33 cellular contexts compared by ENCODE assay signal in the genomic region with DNA sequence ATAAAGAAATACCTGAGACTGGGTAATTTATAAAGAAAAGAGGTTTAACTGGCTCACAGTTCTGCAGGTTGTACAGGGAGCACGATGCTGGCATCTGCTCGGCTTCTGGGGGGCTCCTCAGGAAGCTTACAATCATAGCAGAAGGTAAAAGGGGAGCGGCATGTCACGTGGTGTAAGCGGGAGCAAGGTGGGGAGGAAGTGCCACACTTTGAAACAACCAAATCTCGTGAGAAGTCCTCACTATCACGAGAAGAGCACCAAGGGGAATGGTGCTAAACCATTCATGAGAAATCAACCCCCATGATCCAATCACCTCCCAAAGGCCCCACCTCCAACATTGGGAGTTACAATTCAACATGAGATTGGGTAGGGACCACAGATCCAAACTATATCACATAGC.
"Had no signal": no experiment of that assay in that cellular context is flagged by ENCODE, and none has a peak within 500 bp of the region (broad histone marks: within the 10 kb centered on the region; RNA-seq: fewer than 3 reads in every experiment).

No MANE protein-coding gene starts in this region.

- H3K27ac ChIP-seq: adrenal gland, ascending aorta, body of pancreas, brain microvascular endothelial cell, breast epithelium, cardiac muscle cell had no signal

- H3K4me1 ChIP-seq: adrenal gland, ascending aorta, body of pancreas, breast epithelium had no signal

- H3K36me3 ChIP-seq: adrenal gland, ascending aorta, brain microvascular endothelial cell, breast epithelium, cardiac muscle cell had no signal

- FAIRE-seq: astrocyte, bronchial epithelial cell had no signal

- H3K27me3 ChIP-seq: adrenal gland, ascending aorta, body of pancreas, brain microvascular endothelial cell, breast epithelium, cardiac muscle cell had no signal

- DNase-seq: activated effector memory CD4-positive, alpha-beta T cell treated with anti-CD3 and anti-CD28 coated beads, Interleukin-2, amount 50 U/mL, for 16 hours; activated effector memory CD4-positive, alpha-beta T cell treated with Interleukin-2 at 50 U/mL for 16 hours; activated gamma-delta T cell; activated gamma-delta T cell treated with Interleukin-2 at 50 U/mL for 16 hours; activated naive CD4-positive, alpha-beta T cell; activated naive CD4-positive, alpha-beta T cell treated with anti-CD3 and anti-CD28 coated beads for 36 hours; activated naive CD4-positive, alpha-beta T cell treated with anti-CD3 and anti-CD28 coated beads, Interleukin-2, amount 10 ng/mL, durations not matched to agents 7 days and 5 days; activated naive CD4-positive, alpha-beta T cell treated with anti-CD3 and anti-CD28 coated beads, Interleukin-2, amount 50 U/mL, for 16 hours; activated naive CD4-positive, alpha-beta T cell treated with Interleukin-2 at 50 U/mL for 16 hours; activated naive CD8-positive, alpha-beta T cell treated with anti-CD3 and anti-CD28 coated beads for 36 hours; activated naive CD8-positive, alpha-beta T cell treated with anti-CD3 and anti-CD28 coated beads, Interleukin-2, amount 10 ng/mL, durations not matched to agents 7 days and 5 days; activated naive CD8-positive, alpha-beta T cell treated with anti-CD3 and anti-CD28 coated beads, Interleukin-2, amount 50 U/mL, for 24 hours; activated T-cell treated with anti-CD3 and anti-CD28 coated beads, Interleukin-2, amount 50 U/mL, for 24 hours; activated T-cell treated with anti-CD3 and anti-CD28 coated beads, Interleukin-2, amount 50 U/mL, for 4 hours; activated T-cell treated with anti-CD3 and anti-CD28 coated beads, Interleukin-2, amount 50 U/mL, for 48 hours; activated T-cell treated with anti-CD3 and anti-CD28 coated beads, Interleukin-2, amount 50 U/mL, for 72 hours; adrenal gland; amniotic stem cell; amygdala; anterior cingulate cortex; aorta; body of pancreas; brain microvascular endothelial cell; caudate nucleus; central memory CD4-positive, alpha-beta T cell; cerebellar nuclear complex had no signal

- H3K9me3 ChIP-seq: adrenal gland, ascending aorta, body of pancreas had no signal

- H3K4me3 ChIP-seq: adrenal gland, ascending aorta, body of pancreas, breast epithelium, cardiac muscle cell had no signal

- ATAC-seq: activated naive CD4-positive, alpha-beta T cell treated with anti-CD3 and anti-CD28 coated beads, Interleukin-2, amount 50 U/mL, for 72 hours; activated naive CD8-positive, alpha-beta T cell treated with anti-CD3 and anti-CD28 coated beads, Interleukin-2, amount 50 U/mL, for 24 hours; activated T-cell treated with anti-CD3 and anti-CD28 coated beads, Interleukin-2, amount 50 U/mL, for 4 hours; activated T-cell treated with anti-CD3 and anti-CD28 coated beads, Interleukin-2, amount 50 U/mL, for 72 hours; activated T-helper 17 cell treated with anti-CD3 and anti-CD28 coated beads, Interleukin-2, amount 50 U/mL, for 72 hours; body of pancreas had no signal
